Comparison of ENCODE assay signal across 9 cellular contexts in the genomic region with DNA sequence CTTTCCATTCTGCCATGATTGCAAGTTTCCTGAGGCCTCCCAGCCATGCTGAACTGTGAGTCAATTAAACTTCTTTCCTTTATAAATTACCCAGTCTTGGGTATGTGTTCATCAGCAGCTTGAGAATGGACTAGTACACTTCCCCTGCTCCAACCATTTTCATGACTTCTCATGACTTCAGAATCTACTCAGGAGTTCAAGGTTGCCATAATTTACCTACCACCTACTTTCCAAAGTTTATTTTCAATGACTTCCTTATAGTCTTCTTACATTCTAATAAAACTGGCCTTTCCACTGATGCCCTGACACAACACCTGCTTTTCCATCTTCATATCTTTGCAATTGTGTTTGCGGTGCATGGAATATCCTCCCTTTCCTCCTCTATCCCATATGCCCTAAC. TPM values are rescaled to one million over a fixed set of nuclear protein-coding genes. Genes with fewer than 3 reads are reported as not detected.
"Had no signal": no experiment of that assay in that cellular context is flagged by ENCODE, and none has a peak within 500 bp of the region (broad histone marks: within the 10 kb centered on the region; RNA-seq: fewer than 3 reads in every experiment).

No MANE protein-coding gene starts in this region.

- H3K9me3 ChIP-seq: HAP-1 had no signal

- H3K36me3 ChIP-seq: HAP-1 had no signal

- H3K27ac ChIP-seq: GM23248, HL-60 had no signal

- H3K4me3 ChIP-seq: GM23248, HAP-1 had no signal

- H3K4me1 ChIP-seq: HAP-1 had no signal

- H3K9ac ChIP-seq: GM23248 had no signal

- DNase-seq: GM23248, GOT3, H7, HFFc6, KBM-7 had no signal

- ATAC-seq: HCT116, HepG2 had no signal

RNA-seq across cellular contexts. Expression of a gene that starts 31.2 kb away (rescaled TPM):
- total RNA-seq: GM23248 had no signal
